Comparison of ENCODE assay signal across 1 cellular context in the genomic region with DNA sequence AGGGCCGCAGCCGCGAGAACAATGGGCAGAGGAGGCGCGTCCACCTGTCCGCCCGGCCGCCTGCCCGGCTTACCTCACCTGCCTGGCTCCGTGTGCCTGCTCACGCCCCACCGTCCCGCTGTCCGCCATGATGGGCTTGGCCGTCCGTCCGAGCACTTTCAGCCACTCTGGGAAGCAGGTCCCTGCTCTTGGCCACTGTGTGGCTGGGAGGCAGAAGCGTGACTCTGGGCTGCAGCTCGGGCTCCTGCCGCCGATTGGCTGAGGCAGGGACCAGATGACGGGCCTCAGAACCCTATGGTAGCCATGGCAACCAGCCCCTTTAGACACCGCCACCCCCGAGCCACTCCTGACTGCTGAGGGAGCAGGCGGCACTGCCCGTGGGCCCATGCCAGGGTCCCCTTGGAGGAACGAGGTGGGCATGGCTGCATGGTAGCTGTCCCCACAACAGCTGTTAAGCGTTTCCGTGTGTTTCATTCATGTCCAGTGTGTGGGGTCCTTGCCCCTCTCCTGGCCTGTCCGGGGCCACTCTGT.
TF ChIP-seq lines count a peak whose summit lies in the region.

No MANE protein-coding gene starts in this region.

TF ChIP-seq in GM23338, 12 proteins besides CTCF, POLR2A, EP300 and RAD21:
- TF ChIP-seq ZNF114 (CRISPR knock-in tag; IDR thresholded peaks at IDR 0.05) = no peak
- TF ChIP-seq, protein P1, sequence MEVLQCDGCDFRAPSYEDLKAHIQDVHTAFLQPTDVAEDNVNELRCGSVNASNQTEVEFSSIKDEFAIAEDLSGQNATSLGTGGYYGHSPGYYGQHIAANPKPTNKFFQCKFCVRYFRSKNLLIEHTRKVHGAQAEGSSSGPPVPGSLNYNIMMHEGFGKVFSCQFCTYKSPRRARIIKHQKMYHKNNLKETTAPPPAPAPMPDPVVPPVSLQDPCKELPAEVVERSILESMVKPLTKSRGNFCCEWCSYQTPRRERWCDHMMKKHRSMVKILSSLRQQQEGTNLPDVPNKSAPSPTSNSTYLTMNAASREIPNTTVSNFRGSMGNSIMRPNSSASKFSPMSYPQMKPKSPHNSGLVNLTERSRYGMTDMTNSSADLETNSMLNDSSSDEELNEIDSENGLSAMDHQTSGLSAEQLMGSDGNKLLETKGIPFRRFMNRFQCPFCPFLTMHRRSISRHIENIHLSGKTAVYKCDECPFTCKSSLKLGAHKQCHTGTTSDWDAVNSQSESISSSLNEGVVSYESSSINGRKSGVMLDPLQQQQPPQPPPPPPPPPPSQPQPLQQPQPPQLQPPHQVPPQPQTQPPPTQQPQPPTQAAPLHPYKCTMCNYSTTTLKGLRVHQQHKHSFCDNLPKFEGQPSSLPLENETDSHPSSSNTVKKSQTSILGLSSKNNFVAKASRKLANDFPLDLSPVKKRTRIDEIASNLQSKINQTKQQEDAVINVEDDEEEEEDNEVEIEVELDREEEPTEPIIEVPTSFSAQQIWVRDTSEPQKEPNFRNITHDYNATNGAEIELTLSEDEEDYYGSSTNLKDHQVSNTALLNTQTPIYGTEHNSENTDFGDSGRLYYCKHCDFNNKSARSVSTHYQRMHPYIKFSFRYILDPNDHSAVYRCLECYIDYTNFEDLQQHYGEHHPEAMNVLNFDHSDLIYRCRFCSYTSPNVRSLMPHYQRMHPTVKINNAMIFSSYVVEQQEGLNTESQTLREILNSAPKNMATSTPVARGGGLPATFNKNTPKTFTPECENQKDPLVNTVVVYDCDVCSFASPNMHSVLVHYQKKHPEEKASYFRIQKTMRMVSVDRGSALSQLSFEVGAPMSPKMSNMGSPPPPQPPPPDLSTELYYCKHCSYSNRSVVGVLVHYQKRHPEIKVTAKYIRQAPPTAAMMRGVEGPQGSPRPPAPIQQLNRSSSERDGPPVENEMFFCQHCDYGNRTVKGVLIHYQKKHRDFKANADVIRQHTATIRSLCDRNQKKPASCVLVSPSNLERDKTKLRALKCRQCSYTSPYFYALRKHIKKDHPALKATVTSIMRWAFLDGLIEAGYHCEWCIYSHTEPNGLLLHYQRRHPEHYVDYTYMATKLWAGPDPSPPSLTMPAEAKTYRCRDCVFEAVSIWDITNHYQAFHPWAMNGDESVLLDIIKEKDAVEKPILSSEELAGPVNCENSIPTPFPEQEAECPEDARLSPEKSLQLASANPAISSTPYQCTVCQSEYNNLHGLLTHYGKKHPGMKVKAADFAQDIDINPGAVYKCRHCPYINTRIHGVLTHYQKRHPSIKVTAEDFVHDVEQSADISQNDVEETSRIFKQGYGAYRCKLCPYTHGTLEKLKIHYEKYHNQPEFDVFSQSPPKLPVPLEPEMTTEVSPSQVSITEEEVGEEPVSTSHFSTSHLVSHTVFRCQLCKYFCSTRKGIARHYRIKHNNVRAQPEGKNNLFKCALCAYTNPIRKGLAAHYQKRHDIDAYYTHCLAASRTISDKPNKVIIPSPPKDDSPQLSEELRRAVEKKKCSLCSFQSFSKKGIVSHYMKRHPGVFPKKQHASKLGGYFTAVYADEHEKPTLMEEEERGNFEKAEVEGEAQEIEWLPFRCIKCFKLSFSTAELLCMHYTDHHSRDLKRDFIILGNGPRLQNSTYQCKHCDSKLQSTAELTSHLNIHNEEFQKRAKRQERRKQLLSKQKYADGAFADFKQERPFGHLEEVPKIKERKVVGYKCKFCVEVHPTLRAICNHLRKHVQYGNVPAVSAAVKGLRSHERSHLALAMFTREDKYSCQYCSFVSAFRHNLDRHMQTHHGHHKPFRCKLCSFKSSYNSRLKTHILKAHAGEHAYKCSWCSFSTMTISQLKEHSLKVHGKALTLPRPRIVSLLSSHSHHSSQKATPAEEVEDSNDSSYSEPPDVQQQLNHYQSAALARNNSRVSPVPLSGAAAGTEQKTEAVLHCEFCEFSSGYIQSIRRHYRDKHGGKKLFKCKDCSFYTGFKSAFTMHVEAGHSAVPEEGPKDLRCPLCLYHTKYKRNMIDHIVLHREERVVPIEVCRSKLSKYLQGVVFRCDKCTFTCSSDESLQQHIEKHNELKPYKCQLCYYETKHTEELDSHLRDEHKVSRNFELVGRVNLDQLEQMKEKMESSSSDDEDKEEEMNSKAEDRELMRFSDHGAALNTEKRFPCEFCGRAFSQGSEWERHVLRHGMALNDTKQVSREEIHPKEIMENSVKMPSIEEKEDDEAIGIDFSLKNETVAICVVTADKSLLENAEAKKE (CRISPR knock-in tag; IDR thresholded peaks at IDR 0.05) = no peak
- TF ChIP-seq, protein P2, sequence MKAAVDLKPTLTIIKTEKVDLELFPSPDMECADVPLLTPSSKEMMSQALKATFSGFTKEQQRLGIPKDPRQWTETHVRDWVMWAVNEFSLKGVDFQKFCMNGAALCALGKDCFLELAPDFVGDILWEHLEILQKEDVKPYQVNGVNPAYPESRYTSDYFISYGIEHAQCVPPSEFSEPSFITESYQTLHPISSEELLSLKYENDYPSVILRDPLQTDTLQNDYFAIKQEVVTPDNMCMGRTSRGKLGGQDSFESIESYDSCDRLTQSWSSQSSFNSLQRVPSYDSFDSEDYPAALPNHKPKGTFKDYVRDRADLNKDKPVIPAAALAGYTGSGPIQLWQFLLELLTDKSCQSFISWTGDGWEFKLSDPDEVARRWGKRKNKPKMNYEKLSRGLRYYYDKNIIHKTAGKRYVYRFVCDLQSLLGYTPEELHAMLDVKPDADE (IDR thresholded peaks at IDR 0.05) = no peak
- no peak for TF ChIP-seq CREB1 (CRISPR knock-in tag; IDR thresholded peaks at IDR 0.05; ENCODE audit: low read depth)
- TF ChIP-seq NANOG (IDR thresholded peaks at IDR 0.05; ENCODE audit: borderline replicate concordance) = no peak
